1 cellular context compared by ENCODE assay signal in the genomic region with DNA sequence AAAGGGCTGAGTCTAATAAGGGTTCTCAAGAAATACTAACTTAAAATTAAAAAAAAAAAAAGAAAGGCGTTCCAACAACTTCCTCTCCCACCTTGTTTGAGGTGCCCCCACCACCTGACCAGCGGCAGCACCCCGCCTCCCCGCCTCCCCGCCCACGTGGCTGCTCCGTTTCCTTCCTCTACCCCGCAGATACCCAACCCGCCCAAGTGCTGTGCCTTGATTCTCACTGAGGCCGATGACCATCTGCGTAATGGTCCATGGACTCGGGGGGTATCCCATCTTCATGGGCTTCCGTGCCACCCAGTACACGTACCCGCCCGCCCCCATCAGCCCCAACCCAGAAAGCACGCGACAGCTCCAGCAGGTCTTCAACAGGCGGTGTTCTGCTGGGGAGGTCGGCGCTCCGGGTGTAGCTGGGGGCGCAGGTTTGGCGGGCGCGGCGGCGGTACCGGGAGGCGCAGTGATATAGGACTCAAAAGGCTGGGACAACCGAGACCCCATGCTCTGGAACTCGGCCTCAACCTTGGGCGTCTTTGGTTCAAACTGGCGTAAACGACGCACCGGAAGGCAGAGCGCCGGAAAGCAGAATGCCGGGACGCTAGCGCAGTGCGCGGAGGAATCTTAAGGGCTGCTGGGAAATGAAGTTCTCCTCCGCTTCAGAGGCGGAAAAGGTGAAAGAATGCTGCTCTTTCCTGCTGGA.
A peak's percentile ranks its signal among the peaks of the same experiment; 100 is the strongest.
TF ChIP-seq lines count a peak whose summit lies in the region.

A gene with protein sequence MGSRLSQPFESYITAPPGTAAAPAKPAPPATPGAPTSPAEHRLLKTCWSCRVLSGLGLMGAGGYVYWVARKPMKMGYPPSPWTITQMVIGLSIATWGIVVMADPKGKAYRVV (minus strand): TSS at position 545 of the 700 bp plus-strand sequence. CDS start 44 bp downstream, at position 501.

TF ChIP-seq in K562, 482 proteins besides CTCF, POLR2A, EP300 and RAD21 (continued from another document and continues in another):
- TF ChIP-seq MYNN (IDR thresholded peaks at IDR 0.05) (no peak), MYNN (CRISPR knock-in tag; IDR thresholded peaks at IDR 0.05) (no peak), MIER1 (IDR thresholded peaks at IDR 0.05; ENCODE audit: low read depth) (no peak), DNMT1 (IDR thresholded peaks at IDR 0.05) (no peak), NCOA4 (IDR thresholded peaks at IDR 0.05; ENCODE audit: partially characterized antibody) (no peak), KLF16 (IDR thresholded peaks at IDR 0.05) (no peak), ZNF551 (CRISPR knock-in tag; IDR thresholded peaks at IDR 0.05) (no peak), ESRRB (CRISPR knock-in tag; IDR thresholded peaks at IDR 0.05; ENCODE audit: borderline replicate concordance) (no peak), SREBF2 (CRISPR knock-in tag; IDR thresholded peaks at IDR 0.05) (no peak), PTBP1 (IDR thresholded peaks at IDR 0.05; ENCODE audit: low read depth, low read length) (no peak), ZNF121 (CRISPR knock-in tag; conservative IDR thresholded peaks at IDR 0.05) (no peak), ZNF282 (CRISPR knock-in tag; IDR thresholded peaks at IDR 0.05) (no peak), CBX8 (IDR thresholded peaks at IDR 0.05; ENCODE audit: borderline replicate concordance, extremely low read depth, low read depth, low read length, poor library complexity, severe bottlenecking) (no peak), CBX5 (IDR thresholded peaks at IDR 0.05; ENCODE audit: borderline replicate concordance, low read depth) (no peak), ZNF3 (CRISPR knock-in tag; IDR thresholded peaks at IDR 0.05) (no peak), HEY1 (CRISPR knock-in tag; IDR thresholded peaks at IDR 0.05; ENCODE audit: borderline replicate concordance) (no peak), SMAD4 (CRISPR knock-in tag; conservative IDR thresholded peaks at IDR 0.05) (no peak), ZNF79 (CRISPR knock-in tag; IDR thresholded peaks at IDR 0.05; ENCODE audit: low read depth) (no peak), SMAD1 (IDR thresholded peaks at IDR 0.05; ENCODE audit: low read depth, low read length, partially characterized antibody) (no peak), DPF2 (IDR thresholded peaks at IDR 0.05) (no peak), SRSF7 (optimal IDR thresholded peaks at IDR 0.05; ENCODE audit: low read depth, low read length) (no peak), TOE1 (IDR thresholded peaks at IDR 0.05; ENCODE audit: borderline replicate concordance) (no peak), TOE1 (CRISPR knock-in tag; IDR thresholded peaks at IDR 0.05; ENCODE audit: borderline replicate concordance, low read depth) (no peak), PTRF (tag; IDR thresholded peaks at IDR 0.05) (no peak), ATF1 (CRISPR knock-in tag; IDR thresholded peaks at IDR 0.05) (no peak), ATF1 (tag; IDR thresholded peaks at IDR 0.05) (peak; percentile 49; the same call in 1 of the 2 replicates), ZNF12 (CRISPR knock-in tag; IDR thresholded peaks at IDR 0.05) (no peak), ZNF217 (CRISPR knock-in tag; IDR thresholded peaks at IDR 0.05) (no peak), RBM39 (optimal IDR thresholded peaks at IDR 0.05; ENCODE audit: low read depth, low read length) (no peak), ARHGAP35 (IDR thresholded peaks at IDR 0.05; ENCODE audit: partially characterized antibody) (no peak), ZNF140 (CRISPR knock-in tag; IDR thresholded peaks at IDR 0.05) (no peak), GATAD2B (IDR thresholded peaks at IDR 0.05; ENCODE audit: borderline replicate concordance) (no peak), FOXK2 (conservative IDR thresholded peaks at IDR 0.05 in 1 of 2, IDR thresholded peaks at IDR 0.05 in 1 of 2; ENCODE audit: low read depth in 2 of 2) (0 out of 4 replicates have a peak, but pooled peaks of 1 of the 2 experiments have one; percentile 13), ZNF311 (CRISPR knock-in tag; IDR thresholded peaks at IDR 0.05) (no peak), COPS2 (conservative IDR thresholded peaks at IDR 0.05) (no peak), RBFOX2 (IDR thresholded peaks at IDR 0.05; ENCODE audit: low read depth, low read length) (peak; percentile 78), ZNF174 (CRISPR knock-in tag; IDR thresholded peaks at IDR 0.05) (no peak), TEAD2 (tag; IDR thresholded peaks at IDR 0.05) (no peak), MED1 (CRISPR knock-in tag; IDR thresholded peaks at IDR 0.05; ENCODE audit: borderline replicate concordance) (no peak), NFE2 (IDR thresholded peaks at IDR 0.05; ENCODE audit: low read depth) (no peak), TBP (optimal IDR thresholded peaks at IDR 0.05; ENCODE audit: low read depth, low read length) (peak; percentile 53), XRCC4 (IDR thresholded peaks at IDR 0.05; ENCODE audit: extremely low read depth, insufficient read depth, insufficient read length) (no peak), GTF2A2 (tag; IDR thresholded peaks at IDR 0.05) (no peak), ZSCAN32 (CRISPR knock-in tag; IDR thresholded peaks at IDR 0.05) (no peak)
- TF ChIP-seq, protein P1, sequence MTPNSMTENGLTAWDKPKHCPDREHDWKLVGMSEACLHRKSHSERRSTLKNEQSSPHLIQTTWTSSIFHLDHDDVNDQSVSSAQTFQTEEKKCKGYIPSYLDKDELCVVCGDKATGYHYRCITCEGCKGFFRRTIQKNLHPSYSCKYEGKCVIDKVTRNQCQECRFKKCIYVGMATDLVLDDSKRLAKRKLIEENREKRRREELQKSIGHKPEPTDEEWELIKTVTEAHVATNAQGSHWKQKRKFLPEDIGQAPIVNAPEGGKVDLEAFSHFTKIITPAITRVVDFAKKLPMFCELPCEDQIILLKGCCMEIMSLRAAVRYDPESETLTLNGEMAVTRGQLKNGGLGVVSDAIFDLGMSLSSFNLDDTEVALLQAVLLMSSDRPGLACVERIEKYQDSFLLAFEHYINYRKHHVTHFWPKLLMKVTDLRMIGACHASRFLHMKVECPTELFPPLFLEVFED (CRISPR knock-in tag; conservative IDR thresholded peaks at IDR 0.05) = no peak
- TF ChIP-seq, protein P2, sequence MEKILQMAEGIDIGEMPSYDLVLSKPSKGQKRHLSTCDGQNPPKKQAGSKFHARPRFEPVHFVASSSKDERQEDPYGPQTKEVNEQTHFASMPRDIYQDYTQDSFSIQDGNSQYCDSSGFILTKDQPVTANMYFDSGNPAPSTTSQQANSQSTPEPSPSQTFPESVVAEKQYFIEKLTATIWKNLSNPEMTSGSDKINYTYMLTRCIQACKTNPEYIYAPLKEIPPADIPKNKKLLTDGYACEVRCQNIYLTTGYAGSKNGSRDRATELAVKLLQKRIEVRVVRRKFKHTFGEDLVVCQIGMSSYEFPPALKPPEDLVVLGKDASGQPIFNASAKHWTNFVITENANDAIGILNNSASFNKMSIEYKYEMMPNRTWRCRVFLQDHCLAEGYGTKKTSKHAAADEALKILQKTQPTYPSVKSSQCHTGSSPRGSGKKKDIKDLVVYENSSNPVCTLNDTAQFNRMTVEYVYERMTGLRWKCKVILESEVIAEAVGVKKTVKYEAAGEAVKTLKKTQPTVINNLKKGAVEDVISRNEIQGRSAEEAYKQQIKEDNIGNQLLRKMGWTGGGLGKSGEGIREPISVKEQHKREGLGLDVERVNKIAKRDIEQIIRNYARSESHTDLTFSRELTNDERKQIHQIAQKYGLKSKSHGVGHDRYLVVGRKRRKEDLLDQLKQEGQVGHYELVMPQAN (IDR thresholded peaks at IDR 0.05; ENCODE audit: borderline replicate concordance) = peak; percentile 90
- TF ChIP-seq, protein P3, sequence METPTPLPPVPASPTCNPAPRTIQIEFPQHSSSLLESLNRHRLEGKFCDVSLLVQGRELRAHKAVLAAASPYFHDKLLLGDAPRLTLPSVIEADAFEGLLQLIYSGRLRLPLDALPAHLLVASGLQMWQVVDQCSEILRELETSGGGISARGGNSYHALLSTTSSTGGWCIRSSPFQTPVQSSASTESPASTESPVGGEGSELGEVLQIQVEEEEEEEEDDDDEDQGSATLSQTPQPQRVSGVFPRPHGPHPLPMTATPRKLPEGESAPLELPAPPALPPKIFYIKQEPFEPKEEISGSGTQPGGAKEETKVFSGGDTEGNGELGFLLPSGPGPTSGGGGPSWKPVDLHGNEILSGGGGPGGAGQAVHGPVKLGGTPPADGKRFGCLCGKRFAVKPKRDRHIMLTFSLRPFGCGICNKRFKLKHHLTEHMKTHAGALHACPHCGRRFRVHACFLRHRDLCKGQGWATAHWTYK (CRISPR knock-in tag; IDR thresholded peaks at IDR 0.05) = no peak
- TF ChIP-seq, protein P4, sequence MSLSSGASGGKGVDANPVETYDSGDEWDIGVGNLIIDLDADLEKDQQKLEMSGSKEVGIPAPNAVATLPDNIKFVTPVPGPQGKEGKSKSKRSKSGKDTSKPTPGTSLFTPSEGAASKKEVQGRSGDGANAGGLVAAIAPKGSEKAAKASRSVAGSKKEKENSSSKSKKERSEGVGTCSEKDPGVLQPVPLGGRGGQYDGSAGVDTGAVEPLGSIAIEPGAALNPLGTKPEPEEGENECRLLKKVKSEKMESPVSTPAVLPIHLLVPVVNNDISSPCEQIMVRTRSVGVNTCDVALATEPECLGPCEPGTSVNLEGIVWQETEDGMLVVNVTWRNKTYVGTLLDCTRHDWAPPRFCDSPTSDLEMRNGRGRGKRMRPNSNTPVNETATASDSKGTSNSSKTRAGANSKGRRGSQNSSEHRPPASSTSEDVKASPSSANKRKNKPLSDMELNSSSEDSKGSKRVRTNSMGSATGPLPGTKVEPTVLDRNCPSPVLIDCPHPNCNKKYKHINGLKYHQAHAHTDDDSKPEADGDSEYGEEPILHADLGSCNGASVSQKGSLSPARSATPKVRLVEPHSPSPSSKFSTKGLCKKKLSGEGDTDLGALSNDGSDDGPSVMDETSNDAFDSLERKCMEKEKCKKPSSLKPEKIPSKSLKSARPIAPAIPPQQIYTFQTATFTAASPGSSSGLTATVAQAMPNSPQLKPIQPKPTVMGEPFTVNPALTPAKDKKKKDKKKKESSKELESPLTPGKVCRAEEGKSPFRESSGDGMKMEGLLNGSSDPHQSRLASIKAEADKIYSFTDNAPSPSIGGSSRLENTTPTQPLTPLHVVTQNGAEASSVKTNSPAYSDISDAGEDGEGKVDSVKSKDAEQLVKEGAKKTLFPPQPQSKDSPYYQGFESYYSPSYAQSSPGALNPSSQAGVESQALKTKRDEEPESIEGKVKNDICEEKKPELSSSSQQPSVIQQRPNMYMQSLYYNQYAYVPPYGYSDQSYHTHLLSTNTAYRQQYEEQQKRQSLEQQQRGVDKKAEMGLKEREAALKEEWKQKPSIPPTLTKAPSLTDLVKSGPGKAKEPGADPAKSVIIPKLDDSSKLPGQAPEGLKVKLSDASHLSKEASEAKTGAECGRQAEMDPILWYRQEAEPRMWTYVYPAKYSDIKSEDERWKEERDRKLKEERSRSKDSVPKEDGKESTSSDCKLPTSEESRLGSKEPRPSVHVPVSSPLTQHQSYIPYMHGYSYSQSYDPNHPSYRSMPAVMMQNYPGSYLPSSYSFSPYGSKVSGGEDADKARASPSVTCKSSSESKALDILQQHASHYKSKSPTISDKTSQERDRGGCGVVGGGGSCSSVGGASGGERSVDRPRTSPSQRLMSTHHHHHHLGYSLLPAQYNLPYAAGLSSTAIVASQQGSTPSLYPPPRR (CRISPR knock-in tag; IDR thresholded peaks at IDR 0.05; ENCODE audit: borderline replicate concordance) = no peak
- TF ChIP-seq, protein P5, sequence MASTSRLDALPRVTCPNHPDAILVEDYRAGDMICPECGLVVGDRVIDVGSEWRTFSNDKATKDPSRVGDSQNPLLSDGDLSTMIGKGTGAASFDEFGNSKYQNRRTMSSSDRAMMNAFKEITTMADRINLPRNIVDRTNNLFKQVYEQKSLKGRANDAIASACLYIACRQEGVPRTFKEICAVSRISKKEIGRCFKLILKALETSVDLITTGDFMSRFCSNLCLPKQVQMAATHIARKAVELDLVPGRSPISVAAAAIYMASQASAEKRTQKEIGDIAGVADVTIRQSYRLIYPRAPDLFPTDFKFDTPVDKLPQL (IDR thresholded peaks at IDR 0.05; ENCODE audit: extremely low read depth, insufficient read length) = no peak
- TF ChIP-seq, protein P6, sequence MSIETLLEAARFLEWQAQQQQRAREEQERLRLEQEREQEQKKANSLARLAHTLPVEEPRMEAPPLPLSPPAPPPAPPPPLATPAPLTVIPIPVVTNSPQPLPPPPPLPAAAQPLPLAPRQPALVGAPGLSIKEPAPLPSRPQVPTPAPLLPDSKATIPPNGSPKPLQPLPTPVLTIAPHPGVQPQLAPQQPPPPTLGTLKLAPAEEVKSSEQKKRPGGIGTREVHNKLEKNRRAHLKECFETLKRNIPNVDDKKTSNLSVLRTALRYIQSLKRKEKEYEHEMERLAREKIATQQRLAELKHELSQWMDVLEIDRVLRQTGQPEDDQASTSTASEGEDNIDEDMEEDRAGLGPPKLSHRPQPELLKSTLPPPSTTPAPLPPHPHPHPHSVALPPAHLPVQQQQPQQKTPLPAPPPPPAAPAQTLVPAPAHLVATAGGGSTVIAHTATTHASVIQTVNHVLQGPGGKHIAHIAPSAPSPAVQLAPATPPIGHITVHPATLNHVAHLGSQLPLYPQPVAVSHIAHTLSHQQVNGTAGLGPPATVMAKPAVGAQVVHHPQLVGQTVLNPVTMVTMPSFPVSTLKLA (conservative IDR thresholded peaks at IDR 0.05) = peak; percentile 77 to 88
- TF ChIP-seq, protein P7, sequence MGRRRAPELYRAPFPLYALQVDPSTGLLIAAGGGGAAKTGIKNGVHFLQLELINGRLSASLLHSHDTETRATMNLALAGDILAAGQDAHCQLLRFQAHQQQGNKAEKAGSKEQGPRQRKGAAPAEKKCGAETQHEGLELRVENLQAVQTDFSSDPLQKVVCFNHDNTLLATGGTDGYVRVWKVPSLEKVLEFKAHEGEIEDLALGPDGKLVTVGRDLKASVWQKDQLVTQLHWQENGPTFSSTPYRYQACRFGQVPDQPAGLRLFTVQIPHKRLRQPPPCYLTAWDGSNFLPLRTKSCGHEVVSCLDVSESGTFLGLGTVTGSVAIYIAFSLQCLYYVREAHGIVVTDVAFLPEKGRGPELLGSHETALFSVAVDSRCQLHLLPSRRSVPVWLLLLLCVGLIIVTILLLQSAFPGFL (CRISPR knock-in tag; IDR thresholded peaks at IDR 0.05) = no peak
- TF ChIP-seq, protein P8, sequence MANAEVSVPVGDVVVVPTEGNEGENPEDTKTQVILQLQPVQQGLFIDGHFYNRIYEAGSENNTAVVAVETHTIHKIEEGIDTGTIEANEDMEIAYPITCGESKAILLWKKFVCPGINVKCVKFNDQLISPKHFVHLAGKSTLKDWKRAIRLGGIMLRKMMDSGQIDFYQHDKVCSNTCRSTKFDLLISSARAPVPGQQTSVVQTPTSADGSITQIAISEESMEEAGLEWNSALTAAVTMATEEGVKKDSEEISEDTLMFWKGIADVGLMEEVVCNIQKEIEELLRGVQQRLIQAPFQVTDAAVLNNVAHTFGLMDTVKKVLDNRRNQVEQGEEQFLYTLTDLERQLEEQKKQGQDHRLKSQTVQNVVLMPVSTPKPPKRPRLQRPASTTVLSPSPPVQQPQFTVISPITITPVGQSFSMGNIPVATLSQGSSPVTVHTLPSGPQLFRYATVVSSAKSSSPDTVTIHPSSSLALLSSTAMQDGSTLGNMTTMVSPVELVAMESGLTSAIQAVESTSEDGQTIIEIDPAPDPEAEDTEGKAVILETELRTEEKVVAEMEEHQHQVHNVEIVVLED (CRISPR knock-in tag; IDR thresholded peaks at IDR 0.05) = peak; percentile 93
- TF ChIP-seq, protein P9, sequence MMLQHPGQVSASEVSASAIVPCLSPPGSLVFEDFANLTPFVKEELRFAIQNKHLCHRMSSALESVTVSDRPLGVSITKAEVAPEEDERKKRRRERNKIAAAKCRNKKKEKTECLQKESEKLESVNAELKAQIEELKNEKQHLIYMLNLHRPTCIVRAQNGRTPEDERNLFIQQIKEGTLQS (IDR thresholded peaks at IDR 0.05) = no peak
- TF ChIP-seq, protein P9 (CRISPR knock-in tag; conservative IDR thresholded peaks at IDR 0.05) = no peak
